ENCODE assay signal across 8 cellular contexts in the genomic region with DNA sequence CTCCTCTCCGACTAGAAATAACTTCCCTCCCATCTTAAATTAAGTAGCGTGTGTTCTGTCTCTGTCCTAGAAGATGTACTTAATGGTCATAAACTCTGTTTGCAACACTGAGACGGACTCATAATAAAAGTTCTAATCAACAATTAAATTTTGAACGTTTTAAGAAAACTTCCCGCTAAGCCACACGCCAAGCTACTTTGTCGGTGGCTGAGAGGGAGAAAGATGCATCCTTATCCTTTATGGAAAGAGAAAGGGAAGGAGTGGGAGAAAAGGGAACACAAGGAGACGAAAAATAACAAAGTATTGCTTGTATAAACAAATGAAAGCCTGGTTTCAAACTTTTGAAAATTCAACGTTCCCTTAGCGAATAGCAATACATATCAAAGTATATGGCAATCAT. TPM values are rescaled to one million over a fixed set of nuclear protein-coding genes. Genes with fewer than 3 reads are reported as not detected.
DNase-seq lines count a peak whose midpoint lies in the region; ATAC-seq, FAIRE-seq and TF ChIP-seq lines count a peak whose summit lies in the region.

No MANE protein-coding gene starts in this region.

- peak overlapping the region; percentile 90 for H2AFZ ChIP-seq in K562 (ENCODE audit: low read depth, low read length)

- POLR2A ChIA-PET in K562 (lab: Yijun Ruan, JAX), result interaction anchor here (1.0 to 2.9 kb wide), 4 partner anchors 11 to 38 kb away, joined by 3 to 14 read pairs (median 6); no protein-coding TSS in a partner anchor

- H3K36me3 ChIP-seq in BLaER1, result peaks cover 13% of the 10 kb centered on the region
- no peaks in the 10 kb centered on the region for H3K36me3 ChIP-seq in HUES48 (ENCODE audit: control insufficient read depth, insufficient read depth, low read length)
- H3K36me3 ChIP-seq in K562 (ENCODE audit: control insufficient read depth, insufficient read depth, low read length), result peaks cover 3% of the 10 kb centered on the region; the same call in 2 of the 3 replicates
- H3K36me3 ChIP-seq in mucosa of rectum (ENCODE audit: control insufficient read depth in 2 of 2, insufficient read depth in 2 of 2, low read length in 2 of 2), result no peaks in the 10 kb centered on the region

- H3K9me3 ChIP-seq in BLaER1, result no peaks in the 10 kb centered on the region
- H3K9me3 ChIP-seq in HUES48 (ENCODE audit: control insufficient read depth, insufficient read depth, low read length), result no peaks in the 10 kb centered on the region
- no peaks in the 10 kb centered on the region for H3K9me3 ChIP-seq in K562 (replicated peaks; ENCODE audit: control insufficient read depth, insufficient read depth, low read depth, low read length)
- no peaks in the 10 kb centered on the region for H3K9me3 ChIP-seq in mucosa of rectum (ENCODE audit: control insufficient read depth in 2 of 2, low read length in 2 of 2)

- TF ChIP-seq EP300 in K562 (IDR thresholded peaks at IDR 0.05; ENCODE audit: low read length), result no peak

- BruUV-seq in K562 (replicated peaks; lab: Mats Ljungman, UMichigan), result TSS peak; percentile 43

- ATAC-seq in K562, result peak; percentile 7; the same call in 2 of the 3 replicates

- H3K4me2 ChIP-seq in BLaER1, result peak overlapping the region; percentile 81
- H3K4me2 ChIP-seq in K562 (ENCODE audit: insufficient read depth, low read length), result peak overlapping the region; percentile 92

- FAIRE-seq in K562 (lab: Jason Lieb, UNC), result peak; percentile 62

- TF ChIP-seq POLR2A in K562 (conservative IDR thresholded peaks at IDR 0.05), result no peak

- H3K27ac ChIP-seq in BLaER1, result peak overlapping the region; percentile 86
- H3K27ac ChIP-seq in HUES48 (ENCODE audit: low read depth, low read length), result no peak overlapping the region
- peak overlapping the region; percentile 76 for H3K27ac ChIP-seq in K562 (ENCODE audit: extremely low read depth, low read depth, low read length)
- H3K27ac ChIP-seq in mucosa of rectum (ENCODE audit: low read depth in 2 of 2, low read length in 2 of 2), result peak overlapping the region; percentile 80 to 83

- 2% methylated on average over 10 of the region's 10 CpGs for WGBS in K562 (ENCODE audit: insufficient coverage, low coverage, missing lambda C conversion rate)

- H3K9ac ChIP-seq in BLaER1, result peak overlapping the region; percentile 86
- H3K9ac ChIP-seq in HUES48 (ENCODE audit: low read depth, low read length), result no peak overlapping the region
- peak overlapping the region in 1 of 2 experiments; percentile 75; a peak in 3 of 4 replicates for H3K9ac ChIP-seq in K562 (ENCODE audit: insufficient read depth in 1 of 2, low read depth in 2 of 2, low read length in 2 of 2)
- H3K9ac ChIP-seq in mucosa of rectum (ENCODE audit: low read depth in 1 of 2, low read length in 2 of 2), result peak overlapping the region; percentile 48 to 72

- H3K4me3 ChIP-seq in BLaER1 (peak overlapping the region; percentile 87), HUES48 (ENCODE audit: low read depth, low read length) (peak overlapping the region; percentile 77), K562 (peak overlapping the region; percentile 77), mucosa of rectum (ENCODE audit: low read length in 2 of 2) (peak overlapping the region; percentile 58 to 74)

- peaks cover 32% of the 10 kb centered on the region for H4K20me1 ChIP-seq in BLaER1
- no peaks in the 10 kb centered on the region; the same call in 1 of the 2 replicates for H4K20me1 ChIP-seq in K562 (replicated peaks; ENCODE audit: control insufficient read depth, insufficient read depth, low read length)

- DNase-seq in K562 (ENCODE audit: extremely low read depth in 1 of 4, low spot score in 3 of 4) (peak in 1 of 4 experiments; percentile 21), NCI-H1694 treated with DMSO at 0.1 percent for 48 hours (lab: John Stamatoyannopoulos, UW) (no peak), iPS-NIHi11 (ENCODE audit: low spot score) (no peak), DMS114 treated with DMSO at 0.1 percent for 48 hours (lab: John Stamatoyannopoulos, UW; ENCODE audit: unreplicated experiment) (no peak), inferior parietal cortex (ENCODE audit: extremely low spot score) (no peak)

- CTCF ChIA-PET in K562 (lab: Yijun Ruan, JAX; ENCODE audit: low intra/inter-chr PET ratio), result interaction anchor here (0.5 kb wide), 1 partner anchor 111 kb away, joined by 5 read pairs; no protein-coding TSS in a partner anchor

- in situ Hi-C loops in K562 (cut with MboI), result no loop called here

- TF ChIP-seq CTCF in K562 (IDR thresholded peaks at IDR 0.05 in 2 of 3, conservative IDR thresholded peaks at IDR 0.05 in 1 of 3; ENCODE audit: insufficient read depth in 2 of 3, low read depth in 1 of 3, low read length in 3 of 3), result no peak

- peaks cover 54% of the 10 kb centered on the region for H3K79me2 ChIP-seq in K562 (ENCODE audit: control insufficient read depth, insufficient read depth, low read length)

- intact Hi-C loops in K562 (cut with micrococcal nuclease), result loop anchor here (2.0 kb wide), 1 partner anchor 112 kb away; the partner anchor contains the start of gene ACTL6A

- peaks cover 31% of the 10 kb centered on the region for H3K4me1 ChIP-seq in BLaER1
- peaks cover 27% of the 10 kb centered on the region for H3K4me1 ChIP-seq in HUES48 (ENCODE audit: control insufficient read depth, insufficient read depth, low read length)
- H3K4me1 ChIP-seq in K562 (replicated peaks in 1 of 2; ENCODE audit: control insufficient read depth in 2 of 2, insufficient read depth in 2 of 2, low read length in 2 of 2), result peaks cover 11 to 21% of the 10 kb centered on the region in 2 experiments; a peak in 4 of 5 replicates
- peaks cover 0 to 5% of the 10 kb centered on the region in 2 donors for H3K4me1 ChIP-seq in mucosa of rectum (ENCODE audit: control insufficient read depth in 2 of 2, insufficient read depth in 2 of 2, low read length in 2 of 2)

- no peaks in the 10 kb centered on the region for H3K27me3 ChIP-seq in BLaER1
- H3K27me3 ChIP-seq in HUES48 (ENCODE audit: control insufficient read depth, insufficient read depth, low read length), result peaks cover 19% of the 10 kb centered on the region
- H3K27me3 ChIP-seq in K562 (ENCODE audit: control insufficient read depth in 2 of 2, insufficient read depth in 2 of 2, low read length in 2 of 2), result peaks cover 0 to 8% of the 10 kb centered on the region in 2 experiments; a peak in 1 of 5 replicates
- H3K27me3 ChIP-seq in mucosa of rectum (ENCODE audit: control insufficient read depth in 2 of 2, insufficient read depth in 2 of 2, low read length in 2 of 2), result peaks cover 0 to 2% of the 10 kb centered on the region in 2 donors

- TF ChIP-seq RAD21 in K562 (CRISPR knock-in tag; conservative IDR thresholded peaks at IDR 0.05 in 1 of 2, IDR thresholded peaks at IDR 0.05 in 1 of 2), result no peak

- no peaks in the 10 kb centered on the region for H3K9me1 ChIP-seq in K562 (ENCODE audit: control insufficient read depth, insufficient read depth, low read length)

TF ChIP-seq in K562, 482 proteins besides CTCF, POLR2A, EP300 and RAD21 (continues in another document):
- TF ChIP-seq ZNF174 (CRISPR knock-in tag; IDR thresholded peaks at IDR 0.05), result no peak
- TF ChIP-seq AFF4 (CRISPR knock-in tag; IDR thresholded peaks at IDR 0.05), result 0 out of 2 replicates have a peak, but pooled peaks have one; percentile 6
- peak; percentile 2; the same call in 1 of the 2 replicates for TF ChIP-seq TEAD4 (IDR thresholded peaks at IDR 0.05; ENCODE audit: low read length)
- no peak for TF ChIP-seq TEAD4 (CRISPR knock-in tag; IDR thresholded peaks at IDR 0.05; ENCODE audit: borderline replicate concordance)
- TF ChIP-seq NCOA6 (IDR thresholded peaks at IDR 0.05), result no peak

RNA-seq across cellular contexts. Expression of gene GNB4, which starts 0.9 kb away (rescaled TPM):
- total RNA-seq in K562 (2011; cell fraction: chromatin; rRNA removed; ENCODE audit: low replicate concordance), result 10.7 and 22.4 TPM in 2 replicates
- 4.8 and 8.7 TPM in 2 replicates for total RNA-seq in K562 (2011; cell fraction: nucleolus; rRNA removed)
- 16.1 and 23.0 TPM in 2 replicates for total RNA-seq in K562 (2011; cell fraction: nucleoplasm; rRNA removed)
- total RNA-seq in K562 (2014; rRNA removed), result 18.3 and 20.0 TPM in 2 replicates
- 34.7 and 38.4 TPM in 2 replicates for total RNA-seq in K562 (2014; rRNA removed; fragmentation: Illumina TruSeq; extraction: Trizol)
- 24.8 and 26.2 TPM in 2 replicates for total RNA-seq in K562 (2015; rRNA removed; fragmentation: Illumina TruSeq; extraction: Trizol)
- total RNA-seq in K562 (2021), result 27.9 and 28.8 TPM in 2 replicates
- 30.6 and 36.7 TPM in 2 replicates for polyA plus RNA-seq in K562 (2011; rRNA removed)
- 8.2 and 23.4 TPM in 2 replicates for polyA plus RNA-seq in K562 (2011; cell fraction: cytosol; rRNA removed)
- polyA plus RNA-seq in K562 (2011; cell fraction: nucleus; rRNA removed), result 4.4 and 8.0 TPM in 2 replicates
- 9.1 and 12.8 TPM in 2 replicates for polyA plus RNA-seq in K562 (2012)
- polyA plus RNA-seq in K562 (2014; fragmentation: Illumina TruSeq; extraction: Trizol), result 19.1 and 21.4 TPM in 2 replicates
- polyA plus RNA-seq in K562 (2014; fragmentation: Nextera tagmentation; extraction: Ambion mirVana), result 1 to 10 TPM; 6.8 to 7.2 TPM
- 11.7 and 16.9 TPM in 2 replicates for polyA plus RNA-seq in K562 (2014; rRNA removed)
- polyA minus RNA-seq in K562 (2011; rRNA and poly(A)+ RNA removed), result 94.2 and 96.0 TPM in 2 replicates
- polyA minus RNA-seq in K562 (2011; cell fraction: cytosol; rRNA and poly(A)+ RNA removed), result 26.3 and 32.2 TPM in 2 replicates
- 6.1 and 12.0 TPM in 2 replicates for polyA minus RNA-seq in K562 (2011; cell fraction: nucleus; rRNA and poly(A)+ RNA removed)
